Comparison of ENCODE assay signal across 28 cellular contexts in the genomic region with DNA sequence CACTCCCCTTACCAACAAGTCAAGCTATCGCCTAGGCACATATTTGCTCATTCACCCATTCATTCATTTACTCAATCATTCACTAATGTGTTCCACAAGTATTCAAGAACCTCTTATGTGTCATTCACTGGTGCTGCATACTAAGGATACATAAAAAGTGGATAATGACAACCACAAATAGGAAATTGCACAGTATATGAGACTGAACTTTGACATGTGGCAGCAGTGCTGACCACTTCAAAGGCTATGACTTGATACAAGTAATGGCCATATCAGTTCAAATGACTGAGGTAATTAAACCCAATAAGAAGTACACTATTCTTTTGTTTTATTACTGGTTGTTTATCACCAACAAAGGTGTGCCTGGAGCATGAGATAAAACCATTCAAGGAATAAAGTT.
"Had no signal": no experiment of that assay in that cellular context is flagged by ENCODE, and none has a peak within 500 bp of the region (broad histone marks: within the 10 kb centered on the region; RNA-seq: fewer than 3 reads in every experiment).

No MANE protein-coding gene starts in this region.

- ATAC-seq: activated CD4-positive, alpha-beta T cell treated with anti-CD3 and anti-CD28 coated beads for 36 hours; activated CD8-positive, alpha-beta memory T cell treated with anti-CD3 and anti-CD28 coated beads, Interleukin-2, amount 10 ng/mL, durations not matched to agents 7 days and 5 days; activated CD8-positive, alpha-beta T cell treated with anti-CD3 and anti-CD28 coated beads, Interleukin-2, amount 10 ng/mL, durations not matched to agents 7 days and 5 days; activated naive CD8-positive, alpha-beta T cell treated with anti-CD3 and anti-CD28 coated beads, Interleukin-2, amount 50 U/mL, for 24 hours; body of pancreas; gastroesophageal sphincter had no signal

- H3K27me3 ChIP-seq: adrenal gland, body of pancreas, colonic mucosa, esophagus squamous epithelium, gastroesophageal sphincter had no signal

- FAIRE-seq: endometrium, endothelial cell of umbilical vein had no signal

- H3K27ac ChIP-seq: adrenal gland, body of pancreas, colonic mucosa, epithelial cell of prostate, esophagus squamous epithelium, gastroesophageal sphincter had no signal

- H3K4me3 ChIP-seq: adrenal gland, body of pancreas, colonic mucosa, esophagus squamous epithelium, gastroesophageal sphincter had no signal

- H3K4me1 ChIP-seq: adrenal gland, body of pancreas, colonic mucosa, esophagus squamous epithelium, gastroesophageal sphincter had no signal

- H3K9me3 ChIP-seq: adrenal gland, body of pancreas, colonic mucosa, esophagus squamous epithelium, gastroesophageal sphincter had no signal

- H3K36me3 ChIP-seq: adrenal gland, colonic mucosa, esophagus squamous epithelium, gastroesophageal sphincter had no signal

- DNase-seq: activated CD4-positive, alpha-beta memory T cell treated with anti-CD3 and anti-CD28 coated beads for 36 hours; activated CD4-positive, alpha-beta T cell treated with anti-CD3 and anti-CD28 coated beads for 36 hours; activated CD4-positive, alpha-beta T cell treated with anti-CD3 and anti-CD28 coated beads, Interleukin-2, amount 10 ng/mL, durations not matched to agents 24 days and 14 days; activated CD4-positive, CD25-positive, alpha-beta regulatory T cell; activated CD4-positive, CD25-positive, alpha-beta regulatory T cell treated with anti-CD3 and anti-CD28 coated beads, Interleukin-2, amount 50 U/mL, for 72 hours; activated CD8-positive, alpha-beta memory T cell treated with anti-CD3 and anti-CD28 coated beads, Interleukin-2, amount 10 ng/mL, durations not matched to agents 7 days and 5 days; activated CD8-positive, alpha-beta memory T cell treated with anti-CD3 and anti-CD28 coated beads, Interleukin-2, amount 50 U/mL, for 4 hours; activated CD8-positive, alpha-beta T cell treated with anti-CD3 and anti-CD28 coated beads, Interleukin-2, amount 10 ng/mL, durations not matched to agents 7 days and 5 days; activated effector memory CD4-positive, alpha-beta T cell treated with anti-CD3 and anti-CD28 coated beads, Interleukin-2, amount 50 U/mL, for 16 hours; activated naive CD4-positive, alpha-beta T cell treated with anti-CD3 and anti-CD28 coated beads for 36 hours; activated naive CD8-positive, alpha-beta T cell treated with anti-CD3 and anti-CD28 coated beads for 36 hours; activated naive CD8-positive, alpha-beta T cell treated with anti-CD3 and anti-CD28 coated beads, Interleukin-2, amount 50 U/mL, for 24 hours; activated T-cell treated with anti-CD3 and anti-CD28 coated beads, Interleukin-2, amount 50 U/mL, for 1 hour; activated T-cell treated with anti-CD3 and anti-CD28 coated beads, Interleukin-2, amount 50 U/mL, for 48 hours; adrenal gland; amygdala; aorta; body of pancreas; caudate nucleus; colonic mucosa; effector CD8-positive, alpha-beta T cell; esophagus squamous epithelium; foreskin melanocyte; T-helper 2 cell had no signal
